8 cellular contexts compared by ENCODE assay signal in genomic region chr2:46460991-46461715, GRCh38. TPM values are rescaled to one million over a fixed set of nuclear protein-coding genes. Genes with fewer than 3 reads are reported as not detected.
A peak's percentile ranks its signal among the peaks of the same experiment; 100 is the strongest.
DNase-seq lines count a peak whose midpoint lies in the region; ATAC-seq and TF ChIP-seq lines count a peak whose summit lies in the region.

No MANE protein-coding gene starts in this region.

- H3K27me3 ChIP-seq in lower lobe of right lung (ENCODE audit: low read depth): no peaks in the 10 kb centered on the region

- no peak overlapping the region for H3K4me3 ChIP-seq in HFF-Myc (replicated peaks; ENCODE audit: low read depth, low read length)
- H3K4me3 ChIP-seq in lower lobe of right lung: no peak overlapping the region

- no peaks in the 10 kb centered on the region for H3K9me3 ChIP-seq in lower lobe of right lung

- TF ChIP-seq CTCF in HFF-Myc (IDR thresholded peaks at IDR 0.05; ENCODE audit: low read depth, low read length, missing control alignments) (peak; percentile 99), lower lobe of right lung (IDR thresholded peaks at IDR 0.05) (peak; percentile 99)

- ATAC-seq in lower lobe of right lung (peak; percentile 79 to 82), GM21367 (IDR thresholded peaks at IDR 0.05; ENCODE audit: unreplicated experiment) (no peak)

- peaks cover 34% of the 10 kb centered on the region for H3K4me1 ChIP-seq in lower lobe of right lung

- intact Hi-C loops in lower lobe of right lung (cut with DNase I): no loop called here

- H3K36me3 ChIP-seq in lower lobe of right lung: no peaks in the 10 kb centered on the region

- DNase-seq in ELR (ENCODE audit: low read depth) (peak; percentile 70), HFF-Myc (ENCODE audit: extremely low read depth, low read depth) (no peak), NCI-H2227 treated with DMSO at 0.1 percent for 48 hours (lab: John Stamatoyannopoulos, UW) (peak; percentile 52), dermis microvascular lymphatic vessel endothelial cell (ENCODE audit: low read depth in 2 of 2) (peak; percentile 35 to 64), lower lobe of right lung (peak; percentile 81)
- DNase-seq in activated CD4-positive, alpha-beta T cell treated with anti-CD3 and anti-CD28 coated beads, Interleukin-2, amount 50 U/mL, for 24 hours (ENCODE audit: low read depth in 1 of 2, low spot score in 1 of 2): peak; percentile 55 to 66
- peak; percentile 54 for DNase-seq in stimulated activated CD8-positive, alpha-beta memory T cell treated with anti-CD3 and anti-CD28 coated beads, Interleukin-12 subunit alpha, Interleukin-12 subunit beta, amount 100 ng/mL, for 4 hours (ENCODE audit: low read depth)

- peak overlapping the region; percentile 58 for H3K27ac ChIP-seq in lower lobe of right lung

RNA-seq across cellular contexts. Expression of gene TMEM247, which starts 18.2 kb away (rescaled TPM):
- total RNA-seq in dermis microvascular lymphatic vessel endothelial cell (not detected in 2 replicates), lower lobe of right lung (not detected)
